Comparison of ENCODE assay signal across 11 cellular contexts in genomic region chr16:69501956-69502457, GRCh38.
DNase-seq lines count a peak whose midpoint lies in the region; ATAC-seq, FAIRE-seq and TF ChIP-seq lines count a peak whose summit lies in the region.
"Had no signal": no experiment of that assay in that cellular context is flagged by ENCODE, and none has a peak within 500 bp of the region (broad histone marks: within the 10 kb centered on the region; RNA-seq: fewer than 3 reads in every experiment).

No MANE protein-coding gene starts in this region.

- CTCF ChIA-PET in A549 (lab: Yijun Ruan, JAX) = no interaction called here
- CTCF ChIA-PET in OCI-LY7 (lab: Charles Lee; ENCODE audit: unreplicated experiment) = no interaction called here

- intact Hi-C loops in OCI-LY7 (cut with micrococcal nuclease; ENCODE audit: unreplicated experiment) = no loop called here

- no peaks in the 10 kb centered on the region for H3K79me2 ChIP-seq in OCI-LY7 (ENCODE audit: insufficient read depth, low read depth, low read length)

- H3K27ac ChIP-seq in A549 = peak overlapping the region in 1 of 2 experiments; percentile 36; a peak in 2 of 6 replicates
- H3K27ac ChIP-seq in OCI-LY7 (ENCODE audit: low read depth, low read length, poor library complexity, severe bottlenecking) = no peak overlapping the region
- H3K27ac ChIP-seq: ascending aorta had no signal

- H3K4me1 ChIP-seq in A549 (peaks cover 7% of the 10 kb centered on the region; the same call in 1 of the 3 replicates), OCI-LY7 (ENCODE audit: insufficient read depth, low read length, poor library complexity, severe bottlenecking) (no peaks in the 10 kb centered on the region)
- H3K4me1 ChIP-seq: ascending aorta had no signal

- no peak for TF ChIP-seq RAD21 in A549 (conservative IDR thresholded peaks at IDR 0.05 in 1 of 2, IDR thresholded peaks at IDR 0.05 in 1 of 2)

- POLR2A ChIA-PET in A549 (lab: Yijun Ruan, JAX) (no interaction called here), OCI-LY7 (lab: Charles Lee) (no interaction called here)

- peak overlapping the region; percentile 40; the same call in 2 of the 3 replicates for H3K4me2 ChIP-seq in A549
- peak overlapping the region; percentile 28 for H3K4me2 ChIP-seq in OCI-LY7 (ENCODE audit: low read length)

- DNase-seq in A549 (ENCODE audit: low read depth in 1 of 2, low spot score in 1 of 2) (no peak), GM20000 (ENCODE audit: low spot score) (peak; percentile 37), OCI-LY7 (ENCODE audit: low spot score) (peak; percentile 7), kidney tubule cell (ENCODE audit: low spot score) (peak; percentile 86), hypothalamus (lab: John Stamatoyannopoulos, UW) (no peak), DMS79 treated with DMSO at 0.1 percent for 48 hours (lab: John Stamatoyannopoulos, UW) (no peak), middle frontal gyrus (ENCODE audit: extremely low spot score, low spot score) (no peak), DMS153 treated with DMSO at 0.1 percent for 48 hours (lab: John Stamatoyannopoulos, UW; ENCODE audit: unreplicated experiment) (no peak)
- DNase-seq: activated T-cell treated with anti-CD3 and anti-CD28 coated beads, Interleukin-2, amount 50 U/mL, for 1 hour had no signal

- H3K9me2 ChIP-seq in OCI-LY7 (ENCODE audit: insufficient read depth, low read length) = no peaks in the 10 kb centered on the region

- TF ChIP-seq CTCF in A549 (IDR thresholded peaks at IDR 0.05) (no peak), GM20000 (IDR thresholded peaks at IDR 0.05; ENCODE audit: extremely low read depth, missing control alignments) (no peak), OCI-LY7 (conservative IDR thresholded peaks at IDR 0.05; ENCODE audit: low read length) (no peak)

- H3K9me3 ChIP-seq in A549 (no peaks in the 10 kb centered on the region), OCI-LY7 (ENCODE audit: low read length) (no peaks in the 10 kb centered on the region)
- H3K9me3 ChIP-seq: ascending aorta had no signal

- TF ChIP-seq EP300 in A549 (IDR thresholded peaks at IDR 0.05) = no peak

- H3K36me3 ChIP-seq in OCI-LY7 (ENCODE audit: insufficient read depth, low read length) = no peaks in the 10 kb centered on the region
- H3K36me3 ChIP-seq: ascending aorta had no signal

- no peaks in the 10 kb centered on the region for H4K20me1 ChIP-seq in OCI-LY7 (ENCODE audit: insufficient read depth, low read length)

- 60% methylated on average over 4 of the region's 4 CpGs for WGBS in A549 (ENCODE audit: missing lambda C conversion rate)

- H2AFZ ChIP-seq in OCI-LY7 (ENCODE audit: low read length) = no peak overlapping the region

- peak in 1 of 2 experiments; percentile 47; a peak in 3 of 6 replicates for ATAC-seq in A549
- ATAC-seq: Right ventricle myocardium inferior had no signal

- no TSS peak for BruUV-seq in OCI-LY7 (replicated peaks; lab: Mats Ljungman, UMichigan)

- FAIRE-seq in A549 (lab: Jason Lieb, UNC) = no peak

- H3K4me3 ChIP-seq in A549 (no peak overlapping the region), OCI-LY7 (ENCODE audit: low read depth, low read length, poor library complexity, severe bottlenecking) (no peak overlapping the region)
- H3K4me3 ChIP-seq: ascending aorta had no signal

- no peak for TF ChIP-seq POLR2A in A549 (IDR thresholded peaks at IDR 0.05; ENCODE audit: low read length)

TF ChIP-seq in A549, 52 proteins besides CTCF, POLR2A, EP300 and RAD21:
- TF ChIP-seq NFE2L2 (conservative IDR thresholded peaks at IDR 0.05; ENCODE audit: low read length) = no peak
- TF ChIP-seq KDM5A (IDR thresholded peaks at IDR 0.05) = no peak
- TF ChIP-seq TP53 (CRISPR knock-in tag; IDR thresholded peaks at IDR 0.05) = no peak
- TF ChIP-seq NPAS2 (CRISPR knock-in tag; IDR thresholded peaks at IDR 0.05; ENCODE audit: borderline replicate concordance) = no peak
- no peak for TF ChIP-seq HDAC2 (IDR thresholded peaks at IDR 0.05)
- no peak for TF ChIP-seq POLR2AphosphoS2 (conservative IDR thresholded peaks at IDR 0.05; ENCODE audit: low read length)
- no peak for TF ChIP-seq CBX2 (IDR thresholded peaks at IDR 0.05; ENCODE audit: borderline replicate concordance, low read depth)
- no peak for TF ChIP-seq NR3C1 (IDR thresholded peaks at IDR 0.05)

Comparison
In these comparisons a context has a peak if more than half of its experiments do, and no peak if none do; other contexts are left out.
1. DNase-seq: peak in GM20000 (single experiment), OCI-LY7 (single experiment) and kidney tubule cell (single experiment); none in A549 (0 of 2), hypothalamus (0 of 51), DMS79 treated with DMSO at 0.1 percent for 48 hours (single experiment), middle frontal gyrus (single experiment) and DMS153 treated with DMSO at 0.1 percent for 48 hours (single experiment).